1 cellular context compared by ENCODE assay signal in the genomic region with DNA sequence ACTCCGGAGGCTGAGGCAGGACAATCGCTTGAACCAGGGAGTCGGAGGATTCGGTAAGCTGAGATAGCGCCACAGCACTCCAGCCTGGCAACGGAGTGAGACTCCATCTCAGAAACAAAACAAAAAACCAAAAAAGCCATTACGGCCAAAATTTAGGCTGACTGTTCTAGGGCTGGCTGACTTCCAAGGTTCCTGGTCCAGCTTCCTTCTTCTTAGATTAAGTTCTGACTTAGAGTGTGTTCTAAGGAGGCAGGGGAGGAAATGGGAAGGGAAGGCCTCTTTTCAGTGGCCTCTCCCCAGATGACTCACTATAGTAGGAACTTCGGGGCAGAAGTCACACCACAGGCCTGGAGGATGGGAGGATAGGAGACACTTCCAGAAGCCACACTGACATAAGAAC.
TF ChIP-seq lines count a peak whose summit lies in the region.

No MANE protein-coding gene starts in this region.

TF ChIP-seq in SK-N-SH, 30 proteins besides CTCF, POLR2A, EP300 and RAD21 (continued from another document):
- TF ChIP-seq GABPA (IDR thresholded peaks at IDR 0.05; ENCODE audit: low read depth): 0 out of 2 replicates have a peak, but pooled peaks have one; percentile 33
- peak; percentile 78 for TF ChIP-seq FOSL2 (IDR thresholded peaks at IDR 0.05; ENCODE audit: borderline replicate concordance, low read depth)
- no peak for TF ChIP-seq IRF3 (IDR thresholded peaks at IDR 0.05; ENCODE audit: low read depth, low read length)
- TF ChIP-seq SMC3 (IDR thresholded peaks at IDR 0.05; ENCODE audit: low read depth, low read length): no peak
- TF ChIP-seq JUND (IDR thresholded peaks at IDR 0.05): peak; percentile 72
- TF ChIP-seq, protein P1, sequence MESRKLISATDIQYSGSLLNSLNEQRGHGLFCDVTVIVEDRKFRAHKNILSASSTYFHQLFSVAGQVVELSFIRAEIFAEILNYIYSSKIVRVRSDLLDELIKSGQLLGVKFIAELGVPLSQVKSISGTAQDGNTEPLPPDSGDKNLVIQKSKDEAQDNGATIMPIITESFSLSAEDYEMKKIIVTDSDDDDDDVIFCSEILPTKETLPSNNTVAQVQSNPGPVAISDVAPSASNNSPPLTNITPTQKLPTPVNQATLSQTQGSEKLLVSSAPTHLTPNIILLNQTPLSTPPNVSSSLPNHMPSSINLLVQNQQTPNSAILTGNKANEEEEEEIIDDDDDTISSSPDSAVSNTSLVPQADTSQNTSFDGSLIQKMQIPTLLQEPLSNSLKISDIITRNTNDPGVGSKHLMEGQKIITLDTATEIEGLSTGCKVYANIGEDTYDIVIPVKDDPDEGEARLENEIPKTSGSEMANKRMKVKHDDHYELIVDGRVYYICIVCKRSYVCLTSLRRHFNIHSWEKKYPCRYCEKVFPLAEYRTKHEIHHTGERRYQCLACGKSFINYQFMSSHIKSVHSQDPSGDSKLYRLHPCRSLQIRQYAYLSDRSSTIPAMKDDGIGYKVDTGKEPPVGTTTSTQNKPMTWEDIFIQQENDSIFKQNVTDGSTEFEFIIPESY (IDR thresholded peaks at IDR 0.05; ENCODE audit: borderline replicate concordance, low read depth): peak; percentile 39; the same call in 1 of the 2 replicates
